Comparison of ENCODE assay signal across 15 cellular contexts in genomic region chr2:227097495-227098161, GRCh38.
DNase-seq lines count a peak whose midpoint lies in the region; ATAC-seq and TF ChIP-seq lines count a peak whose summit lies in the region.
"Had no signal": no experiment of that assay in that cellular context is flagged by ENCODE, and none has a peak within 500 bp of the region (broad histone marks: within the 10 kb centered on the region; RNA-seq: fewer than 3 reads in every experiment).

No MANE protein-coding gene starts in this region.

- H3K27ac Mint-ChIP-seq in activated naive CD4-positive, alpha-beta T cell treated with anti-CD3 and anti-CD28 coated beads, Interleukin-2, amount 50 U/mL, for 24 hours: peak overlapping the region; percentile 52
- H3K27ac Mint-ChIP-seq in activated naive CD4-positive, alpha-beta T cell treated with anti-CD3 and anti-CD28 coated beads, Interleukin-2, amount 10 ng/mL, durations not matched to agents 7 days and 5 days: no peak overlapping the region
- H3K27ac Mint-ChIP-seq in nephron (peak overlapping the region; percentile 15 to 79 (median 66)), progenitor cell of endocrine pancreas (peak overlapping the region; percentile 5)
- H3K27ac Mint-ChIP-seq: B cell; CD4-positive, CD25-positive, alpha-beta regulatory T cell; CD8-positive, alpha-beta T cell; GM23338; H9 had no signal

- no peak for ATAC-seq in GM18861 (IDR thresholded peaks at IDR 0.05; ENCODE audit: unreplicated experiment)
- ATAC-seq: CD8-positive, alpha-beta T cell; GM23338; HCT116 had no signal

- H3K36me3 Mint-ChIP-seq in activated naive CD4-positive, alpha-beta T cell treated with anti-CD3 and anti-CD28 coated beads, Interleukin-2, amount 50 U/mL, for 24 hours: no peaks in the 10 kb centered on the region
- no peaks in the 10 kb centered on the region for H3K36me3 Mint-ChIP-seq in activated naive CD4-positive, alpha-beta T cell treated with anti-CD3 and anti-CD28 coated beads, Interleukin-2, amount 10 ng/mL, durations not matched to agents 7 days and 5 days
- H3K36me3 Mint-ChIP-seq in nephron (ENCODE audit: low read depth) (no peaks in the 10 kb centered on the region), progenitor cell of endocrine pancreas (ENCODE audit: insufficient read depth) (no peaks in the 10 kb centered on the region)
- H3K36me3 Mint-ChIP-seq: CD4-positive, CD25-positive, alpha-beta regulatory T cell; CD8-positive, alpha-beta T cell had no signal

- H3K9me3 Mint-ChIP-seq in activated naive CD4-positive, alpha-beta T cell treated with anti-CD3 and anti-CD28 coated beads, Interleukin-2, amount 50 U/mL, for 24 hours: no peaks in the 10 kb centered on the region
- no peaks in the 10 kb centered on the region for H3K9me3 Mint-ChIP-seq in activated naive CD4-positive, alpha-beta T cell treated with anti-CD3 and anti-CD28 coated beads, Interleukin-2, amount 10 ng/mL, durations not matched to agents 7 days and 5 days
- H3K9me3 Mint-ChIP-seq in nephron (peaks cover 2% of the 10 kb centered on the region), progenitor cell of endocrine pancreas (ENCODE audit: low read depth) (peaks cover 5% of the 10 kb centered on the region)
- H3K9me3 Mint-ChIP-seq: CD8-positive, alpha-beta T cell had no signal

- H3K27me3 Mint-ChIP-seq in activated naive CD4-positive, alpha-beta T cell treated with anti-CD3 and anti-CD28 coated beads, Interleukin-2, amount 50 U/mL, for 24 hours: no peaks in the 10 kb centered on the region
- no peaks in the 10 kb centered on the region for H3K27me3 Mint-ChIP-seq in activated naive CD4-positive, alpha-beta T cell treated with anti-CD3 and anti-CD28 coated beads, Interleukin-2, amount 10 ng/mL, durations not matched to agents 7 days and 5 days
- no peaks in the 10 kb centered on the region for H3K27me3 Mint-ChIP-seq in nephron (ENCODE audit: low read depth)
- no peaks in the 10 kb centered on the region for H3K27me3 Mint-ChIP-seq in progenitor cell of endocrine pancreas
- H3K27me3 Mint-ChIP-seq: B cell had no signal

- TF ChIP-seq CTCF in nephron (IDR thresholded peaks at IDR 0.05; ENCODE audit: unreplicated experiment in 3 of 3): no peak
- no peak for TF ChIP-seq CTCF in progenitor cell of endocrine pancreas (IDR thresholded peaks at IDR 0.05; ENCODE audit: unreplicated experiment)

- no peak for DNase-seq in activated naive CD4-positive, alpha-beta T cell treated with anti-CD3 and anti-CD28 coated beads, Interleukin-2, amount 10 ng/mL, durations not matched to agents 7 days and 5 days
- DNase-seq in progenitor cell of endocrine pancreas (ENCODE audit: low spot score, unreplicated experiment) (no peak), NCI-H524 (lab: John Stamatoyannopoulos, UW) (no peak)
- DNase-seq: Caco-2; CD4-positive, CD25-positive, alpha-beta regulatory T cell; CD8-positive, alpha-beta T cell; DMS153; DND-41; H9 had no signal

- no peak overlapping the region for H3K4me3 Mint-ChIP-seq in activated naive CD4-positive, alpha-beta T cell treated with anti-CD3 and anti-CD28 coated beads, Interleukin-2, amount 50 U/mL, for 24 hours
- H3K4me3 Mint-ChIP-seq in activated naive CD4-positive, alpha-beta T cell treated with anti-CD3 and anti-CD28 coated beads, Interleukin-2, amount 10 ng/mL, durations not matched to agents 7 days and 5 days: no peak overlapping the region
- H3K4me3 Mint-ChIP-seq in nephron (no peak overlapping the region), progenitor cell of endocrine pancreas (ENCODE audit: low read depth) (peak overlapping the region; percentile 4)
- H3K4me3 Mint-ChIP-seq: B cell; CD4-positive, CD25-positive, alpha-beta regulatory T cell; CD8-positive, alpha-beta T cell; GM23338; H9 had no signal

- CTCF ChIA-PET in activated naive CD4-positive, alpha-beta T cell treated with anti-CD3 and anti-CD28 coated beads, Interleukin-2, amount 10 ng/mL, durations not matched to agents 7 days and 5 days (lab: Charles Lee): interaction anchor here (0.7 kb wide), 1 partner anchor 13 kb away, joined by 3 read pairs; no protein-coding TSS in a partner anchor

- no peaks in the 10 kb centered on the region for H3K4me1 Mint-ChIP-seq in activated naive CD4-positive, alpha-beta T cell treated with anti-CD3 and anti-CD28 coated beads, Interleukin-2, amount 50 U/mL, for 24 hours
- no peaks in the 10 kb centered on the region for H3K4me1 Mint-ChIP-seq in activated naive CD4-positive, alpha-beta T cell treated with anti-CD3 and anti-CD28 coated beads, Interleukin-2, amount 10 ng/mL, durations not matched to agents 7 days and 5 days
- H3K4me1 Mint-ChIP-seq in nephron (no peaks in the 10 kb centered on the region), progenitor cell of endocrine pancreas (ENCODE audit: low read depth) (peaks cover 18% of the 10 kb centered on the region)
- H3K4me1 Mint-ChIP-seq: B cell; CD4-positive, CD25-positive, alpha-beta regulatory T cell; GM23338; H9 had no signal
